14 cellular contexts compared by ENCODE assay signal in the genomic region with DNA sequence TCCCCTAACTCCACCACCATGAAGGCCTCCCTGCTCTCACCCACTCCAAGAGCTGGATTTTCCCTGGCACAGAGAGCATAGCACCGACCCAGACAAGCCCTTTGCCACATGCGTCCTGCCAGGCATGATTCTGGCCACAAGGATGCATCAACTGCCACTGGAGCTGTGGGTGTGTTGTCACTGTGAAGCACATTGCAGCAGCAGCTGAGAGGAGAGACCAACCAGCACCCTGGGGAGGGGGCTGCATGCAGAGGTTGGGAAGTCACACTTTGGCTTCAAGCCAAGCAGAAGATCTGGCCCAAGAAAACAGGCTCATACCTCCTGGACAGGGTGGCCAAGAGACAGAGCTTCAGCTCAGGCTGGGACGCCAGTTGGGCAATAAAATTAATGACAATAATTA. TPM values are rescaled to one million over a fixed set of nuclear protein-coding genes. Genes with fewer than 3 reads are reported as not detected.
"Had no signal": no experiment of that assay in that cellular context is flagged by ENCODE, and none has a peak within 500 bp of the region (broad histone marks: within the 10 kb centered on the region; RNA-seq: fewer than 3 reads in every experiment).

No MANE protein-coding gene starts in this region.

- H3K9me3 ChIP-seq: right atrium auricular region, suprapubic skin, upper lobe of left lung had no signal

- H3K27ac ChIP-seq: right atrium auricular region, suprapubic skin, upper lobe of left lung had no signal

- ATAC-seq: activated CD8-positive, alpha-beta memory T cell treated with anti-CD3 and anti-CD28 coated beads, Interleukin-2, amount 10 ng/mL, durations not matched to agents 7 days and 5 days; activated naive CD4-positive, alpha-beta T cell treated with anti-CD3 and anti-CD28 coated beads, Interleukin-2, amount 50 U/mL, for 72 hours; esophagus mucosa; naive thymus-derived CD8-positive, alpha-beta T cell had no signal

- DNase-seq: activated CD8-positive, alpha-beta memory T cell treated with anti-CD3 and anti-CD28 coated beads, Interleukin-2, amount 10 ng/mL, durations not matched to agents 7 days and 5 days; activated effector memory CD4-positive, alpha-beta T cell treated with anti-CD3 and anti-CD28 coated beads, Interleukin-2, amount 50 U/mL, for 16 hours; activated T-cell treated with anti-CD3 and anti-CD28 coated beads, Interleukin-2, amount 50 U/mL, for 24 hours; caudate nucleus; islet precursor cell; naive thymus-derived CD8-positive, alpha-beta T cell; occipital lobe; small intestine had no signal

- H3K36me3 ChIP-seq: right atrium auricular region, suprapubic skin, upper lobe of left lung had no signal

- H3K27me3 ChIP-seq: right atrium auricular region, suprapubic skin, upper lobe of left lung had no signal

- H3K9me3 Mint-ChIP-seq: activated naive CD4-positive, alpha-beta T cell treated with anti-CD3 and anti-CD28 coated beads, Interleukin-2, amount 50 U/mL, for 72 hours; activated T-cell treated with anti-CD3 and anti-CD28 coated beads, Interleukin-2, amount 50 U/mL, for 24 hours; naive thymus-derived CD8-positive, alpha-beta T cell; stimulated activated naive CD8-positive, alpha-beta T cell treated with anti-CD3 and anti-CD28 coated beads, Interleukin-15, Interleukin-2, amounts not matched to agents 100 ng/mL and 50 ng/mL, for 24 hours had no signal

- H3K4me3 Mint-ChIP-seq: activated CD8-positive, alpha-beta memory T cell treated with anti-CD3 and anti-CD28 coated beads, Interleukin-2, amount 10 ng/mL, durations not matched to agents 7 days and 5 days; activated T-cell treated with anti-CD3 and anti-CD28 coated beads, Interleukin-2, amount 50 U/mL, for 24 hours; naive thymus-derived CD8-positive, alpha-beta T cell; stimulated activated naive CD8-positive, alpha-beta T cell treated with anti-CD3 and anti-CD28 coated beads, Interleukin-15, Interleukin-2, amounts not matched to agents 100 ng/mL and 50 ng/mL, for 24 hours had no signal

- H3K27ac Mint-ChIP-seq: activated CD8-positive, alpha-beta memory T cell treated with anti-CD3 and anti-CD28 coated beads, Interleukin-2, amount 10 ng/mL, durations not matched to agents 7 days and 5 days; activated naive CD4-positive, alpha-beta T cell treated with anti-CD3 and anti-CD28 coated beads, Interleukin-2, amount 50 U/mL, for 72 hours; activated T-cell treated with anti-CD3 and anti-CD28 coated beads, Interleukin-2, amount 50 U/mL, for 24 hours; naive thymus-derived CD8-positive, alpha-beta T cell; stimulated activated naive CD8-positive, alpha-beta T cell treated with anti-CD3 and anti-CD28 coated beads, Interleukin-15, Interleukin-2, amounts not matched to agents 100 ng/mL and 50 ng/mL, for 24 hours had no signal

- H3K36me3 Mint-ChIP-seq: activated CD8-positive, alpha-beta memory T cell treated with anti-CD3 and anti-CD28 coated beads, Interleukin-2, amount 10 ng/mL, durations not matched to agents 7 days and 5 days; activated naive CD4-positive, alpha-beta T cell treated with anti-CD3 and anti-CD28 coated beads, Interleukin-2, amount 50 U/mL, for 72 hours; naive thymus-derived CD8-positive, alpha-beta T cell had no signal

- H3K4me3 ChIP-seq: right atrium auricular region, suprapubic skin, upper lobe of left lung had no signal

RNA-seq across cellular contexts. Expression of gene PTGES, which starts 22.6 kb away (rescaled TPM):
- total RNA-seq: activated CD8-positive, alpha-beta memory T cell treated with anti-CD3 and anti-CD28 coated beads, Interleukin-2, amount 10 ng/mL, durations not matched to agents 7 days and 5 days; naive thymus-derived CD8-positive, alpha-beta T cell had no signal
